9 cellular contexts compared by ENCODE assay signal in genomic region chr19:1272423-1273262, GRCh38. TPM values are rescaled to one million over a fixed set of nuclear protein-coding genes. Genes with fewer than 3 reads are reported as not detected.
A peak's percentile ranks its signal among the peaks of the same experiment; 100 is the strongest.
DNase-seq lines count a peak whose midpoint lies in the region; ATAC-seq, FAIRE-seq and TF ChIP-seq lines count a peak whose summit lies in the region.
"Had no signal": no experiment of that assay in that cellular context is flagged by ENCODE, and none has a peak within 500 bp of the region (broad histone marks: within the 10 kb centered on the region; RNA-seq: fewer than 3 reads in every experiment).

No MANE protein-coding gene starts in this region.

- peaks cover 80% of the 10 kb centered on the region for H3K4me1 ChIP-seq in CD8-positive, alpha-beta memory T cell (ENCODE audit: insufficient read depth, low read length)
- peaks cover 32% of the 10 kb centered on the region for H3K4me1 ChIP-seq in PC-9 (replicated peaks; ENCODE audit: insufficient read depth)
- peaks cover 4 to 38% (median 31%) of the 10 kb centered on the region in 4 experiments for H3K4me1 ChIP-seq in H1 (replicated peaks in 1 of 4; ENCODE audit: control insufficient read depth in 3 of 4, insufficient read depth in 4 of 4, low read length in 3 of 4)
- H3K4me1 ChIP-seq in osteoblast (ENCODE audit: insufficient read depth, low read length) = peaks cover 55% of the 10 kb centered on the region

- POLR2A ChIA-PET in CD8-positive, alpha-beta memory T cell (lab: Charles Lee) = interaction anchor here (0.9 to 3.5 kb wide), 3 partner anchors 9 to 28 kb away, joined by 4 to 17 read pairs (median 5); no protein-coding TSS in a partner anchor
- POLR2A ChIA-PET in PC-9 (lab: Charles Lee; ENCODE audit: unreplicated experiment) (no interaction called here), H1 (lab: Charles Lee; ENCODE audit: partially characterized antibody) (interaction anchor here (0.6 to 11.4 kb wide), 26 partner anchors 11 to 423 kb away, joined by 3 to 331 read pairs (median 4); partner anchors contain the start of genes ATP5F1D, CBARP, CIRBP and GPX4)

- H2BK5ac ChIP-seq in H1 (ENCODE audit: low read depth, low read length) = no peak overlapping the region

- H3K4me1 Mint-ChIP-seq in CD8-positive, alpha-beta memory T cell = peaks cover 53 to 71% (median 56%) of the 10 kb centered on the region in 3 donors

- H3K9ac ChIP-seq in H1 (replicated peaks in 1 of 4; ENCODE audit: extremely low read depth in 1 of 4, low read depth in 3 of 4, low read length in 3 of 4) = no peak overlapping the region

- no peak overlapping the region for H3K18ac ChIP-seq in H1 (ENCODE audit: extremely low read depth, low read length)

- no peak overlapping the region for H4K91ac ChIP-seq in H1 (replicated peaks; ENCODE audit: insufficient read length, low read length)

- H3K27ac ChIP-seq in CD8-positive, alpha-beta memory T cell (ENCODE audit: low read depth, low read length) = peak overlapping the region; percentile 4
- H3K27ac ChIP-seq in PC-9 = no peak overlapping the region
- H3K27ac ChIP-seq in H1 (ENCODE audit: low read depth, low read length) = no peak overlapping the region
- H3K27ac ChIP-seq in osteoblast (ENCODE audit: low read depth, low read length) = peak overlapping the region; percentile 94

- H2BK20ac ChIP-seq in H1 (ENCODE audit: low read length) = no peak overlapping the region

- H3K27ac Mint-ChIP-seq in CD8-positive, alpha-beta memory T cell = peak overlapping the region in 7 of 8 donors; percentile 17 to 98 (median 72)

- intact Hi-C loops in PC-9 (cut with micrococcal nuclease; ENCODE audit: unreplicated experiment) = no loop called here

- no peak for DNase-seq in CD8-positive, alpha-beta memory T cell
- DNase-seq in PC-9 (no peak), H1 (ENCODE audit: low read depth in 1 of 2, low spot score in 2 of 2) (no peak), osteoblast (ENCODE audit: insufficient read length, low spot score, missing footprints) (no peak), AG20443 (ENCODE audit: low spot score) (no peak), HK-2 (ENCODE audit: unreplicated experiment) (no peak)

- H3K56ac ChIP-seq in H1 (replicated peaks; ENCODE audit: insufficient read length, low read depth, low read length) = no peak overlapping the region

- peaks cover 42% of the 10 kb centered on the region for H3K36me3 ChIP-seq in CD8-positive, alpha-beta memory T cell (ENCODE audit: insufficient read depth, low read length)
- H3K36me3 ChIP-seq in PC-9 (ENCODE audit: low read depth) (peaks cover 11% of the 10 kb centered on the region; the same call in 1 of the 2 replicates), H1 (ENCODE audit: control insufficient read depth in 2 of 4, insufficient read depth in 4 of 4, low read length in 3 of 4) (peaks cover 33 to 46% (median 41%) of the 10 kb centered on the region in 4 experiments), osteoblast (ENCODE audit: insufficient read depth, low read length) (peaks cover 55% of the 10 kb centered on the region)

- no peak overlapping the region for H2BK120ac ChIP-seq in H1 (replicated peaks; ENCODE audit: low read depth, low read length)

- peak overlapping the region; percentile 36; the same call in 1 of the 2 replicates for H4K8ac ChIP-seq in H1 (ENCODE audit: extremely low read depth, insufficient read depth, low read length)

- H3K4me3 Mint-ChIP-seq in CD8-positive, alpha-beta memory T cell = peak overlapping the region; percentile 26 to 87 (median 56)

- no peak for FAIRE-seq in H1 (lab: Jason Lieb, UNC)

- no peak for TF ChIP-seq RAD21 in H1 (IDR thresholded peaks at IDR 0.05 in 1 of 2, conservative IDR thresholded peaks at IDR 0.05 in 1 of 2; ENCODE audit: low read depth in 2 of 2, low read length in 2 of 2)

- H3K4me2 ChIP-seq in PC-9 = peak overlapping the region; percentile 89
- H3K4me2 ChIP-seq in H1 (ENCODE audit: insufficient read depth in 1 of 2, low read depth in 2 of 2, low read length in 2 of 2) = peak overlapping the region in 1 of 2 experiments; percentile 80; a peak in 1 of 4 replicates
- peak overlapping the region; percentile 76 for H3K4me2 ChIP-seq in osteoblast (ENCODE audit: insufficient read depth, low read length)

- peaks cover 18% of the 10 kb centered on the region; the same call in 1 of the 2 replicates for H3K23me2 ChIP-seq in H1 (ENCODE audit: low read depth, low read length)

- no peak overlapping the region for H3K23ac ChIP-seq in H1 (ENCODE audit: insufficient read length)

- H2BK12ac ChIP-seq in H1 (ENCODE audit: low read depth, low read length) = no peak overlapping the region

- 93% methylated on average over 33 of the region's 33 CpGs; no CpG with 5 or more reads in 1 of the 2 experiments for WGBS in H1 (ENCODE audit: extremely low coverage in 1 of 2, insufficient coverage in 1 of 2, insufficient read length in 1 of 2, insufficient replicate concordance in 2 of 2, low coverage in 1 of 2, low lambda C conversion rate in 2 of 2, missing lambda C conversion rate in 1 of 2), 2 experiments

- peaks cover 22% of the 10 kb centered on the region for H3K79me1 ChIP-seq in H1 (ENCODE audit: low read depth, low read length)

- CTCF ChIA-PET in CD8-positive, alpha-beta memory T cell (lab: Charles Lee) = interaction anchor here (1.0 to 1.9 kb wide), 5 partner anchors 11 to 29 kb away, joined by 3 to 15 read pairs (median 4); no protein-coding TSS in a partner anchor
- CTCF ChIA-PET in PC-9 (lab: Charles Lee) = interaction anchor here (0.6 kb wide), 1 partner anchor 88 kb away, joined by 3 read pairs; no protein-coding TSS in a partner anchor
- CTCF ChIA-PET in H1 (lab: Charles Lee; ENCODE audit: partially characterized antibody) = interaction anchor here (0.6 to 3.1 kb wide), 3 partner anchors 11 to 147 kb away, joined by 3 to 29 read pairs (median 9); no protein-coding TSS in a partner anchor

- no peak for TF ChIP-seq EP300 in H1 (IDR thresholded peaks at IDR 0.05; ENCODE audit: borderline replicate concordance in 1 of 2, low read depth in 2 of 2, low read length in 2 of 2)

- no peaks in the 10 kb centered on the region for H3K9me2 ChIP-seq in PC-9 (ENCODE audit: insufficient read depth)

- H2AK5ac ChIP-seq in H1 (ENCODE audit: low read depth, low read length) = no peak overlapping the region

- H3K36me3 Mint-ChIP-seq in CD8-positive, alpha-beta memory T cell = peaks cover 14 to 55% (median 19%) of the 10 kb centered on the region in 3 donors

- no peaks in the 10 kb centered on the region for H3K9me3 ChIP-seq in CD8-positive, alpha-beta memory T cell (ENCODE audit: low read length)
- H3K9me3 ChIP-seq in PC-9 (ENCODE audit: insufficient read depth, low read depth) = no peaks in the 10 kb centered on the region
- H3K9me3 ChIP-seq in H1 (ENCODE audit: insufficient read depth in 2 of 2, low read depth in 1 of 2, low read length in 1 of 2) = no peaks in the 10 kb centered on the region
- H3K9me3 ChIP-seq in osteoblast (ENCODE audit: low read depth, low read length) = no peaks in the 10 kb centered on the region

- no peak overlapping the region for H4K5ac ChIP-seq in H1 (ENCODE audit: insufficient read length, low read depth, low read length)

- no peaks in the 10 kb centered on the region for H3K27me3 ChIP-seq in CD8-positive, alpha-beta memory T cell (ENCODE audit: insufficient read depth, low read length, poor library complexity, severe bottlenecking)
- H3K27me3 ChIP-seq in PC-9 (ENCODE audit: insufficient read depth, low read depth) (no peaks in the 10 kb centered on the region), H1 (replicated peaks in 1 of 4; ENCODE audit: control insufficient read depth in 3 of 4, extremely low read depth in 1 of 4, insufficient read depth in 3 of 4, low read length in 3 of 4) (peaks cover 0 to 3% (median 2%) of the 10 kb centered on the region in 4 experiments; a peak in 3 of 7 replicates), osteoblast (ENCODE audit: insufficient read depth, low read length) (no peaks in the 10 kb centered on the region)

- no peak overlapping the region for H3K4ac ChIP-seq in H1 (replicated peaks; ENCODE audit: insufficient read length, low read depth, low read length)

- ATAC-seq in GM19397 (IDR thresholded peaks at IDR 0.05; ENCODE audit: unreplicated experiment) = no peak
- no peak for ATAC-seq in GM21360 (IDR thresholded peaks at IDR 0.05; ENCODE audit: unreplicated experiment)

- H2BK15ac ChIP-seq in H1 (ENCODE audit: low read length) = no peak overlapping the region

- H3K27me3 Mint-ChIP-seq in CD8-positive, alpha-beta memory T cell = peaks cover 0 to 10% of the 10 kb centered on the region in 2 donors

- no peak overlapping the region for H3K14ac ChIP-seq in H1 (ENCODE audit: insufficient read length)

- no TSS peak for BruUV-seq in PC-9 (replicated peaks; lab: Mats Ljungman, UMichigan)

- H4K20me1 ChIP-seq in PC-9 (ENCODE audit: insufficient read depth) = peaks cover 12% of the 10 kb centered on the region
- H4K20me1 ChIP-seq in H1 (replicated peaks in 1 of 2; ENCODE audit: control insufficient read depth in 1 of 2, insufficient read depth in 2 of 2, low read length in 2 of 2) = peaks cover 7 to 23% of the 10 kb centered on the region in 2 experiments
- H4K20me1 ChIP-seq in osteoblast (ENCODE audit: insufficient read depth, low read length) = peaks cover 44% of the 10 kb centered on the region

- peaks cover 44% of the 10 kb centered on the region for H3F3A ChIP-seq in PC-9 (ENCODE audit: insufficient read depth, low read depth)

- no peak overlapping the region for H3K4me3 ChIP-seq in CD8-positive, alpha-beta memory T cell (ENCODE audit: low read length)
- no peak overlapping the region for H3K4me3 ChIP-seq in PC-9
- H3K4me3 ChIP-seq in H1 (ENCODE audit: extremely low read depth in 1 of 4, insufficient read depth in 2 of 4, low read depth in 3 of 4, low read length in 4 of 4) = no peak overlapping the region
- peak overlapping the region; percentile 75 for H3K4me3 ChIP-seq in osteoblast (ENCODE audit: insufficient read depth, low read length)
- H3K4me3 ChIP-seq: lung had no signal

- H3K79me2 ChIP-seq in PC-9 (ENCODE audit: low read depth) (peaks cover 64% of the 10 kb centered on the region), H1 (ENCODE audit: control insufficient read depth in 1 of 2, insufficient read depth in 2 of 2, low read length in 2 of 2) (peaks cover 5 to 38% of the 10 kb centered on the region in 2 experiments), osteoblast (ENCODE audit: insufficient read depth, low read length) (peaks cover 63% of the 10 kb centered on the region)

- H2AFZ ChIP-seq in PC-9 (no peak overlapping the region), H1 (ENCODE audit: low read length) (no peak overlapping the region), osteoblast (ENCODE audit: low read length) (no peak overlapping the region)

- no peak for TF ChIP-seq POLR2A in H1 (IDR thresholded peaks at IDR 0.05; ENCODE audit: control extremely low read depth in 1 of 2, low read depth in 2 of 2, low read length in 2 of 2)

- TF ChIP-seq CTCF in PC-9 (conservative IDR thresholded peaks at IDR 0.05) = no peak
- TF ChIP-seq CTCF in H1 (IDR thresholded peaks at IDR 0.05; ENCODE audit: control extremely low read depth in 1 of 3, insufficient read depth in 1 of 3, low read depth in 1 of 3, low read length in 3 of 3) = no peak
- TF ChIP-seq CTCF in osteoblast (IDR thresholded peaks at IDR 0.05; ENCODE audit: extremely low read depth, low read depth, low read length) = no peak

- no peaks in the 10 kb centered on the region for H3K9me3 Mint-ChIP-seq in CD8-positive, alpha-beta memory T cell

RNA-seq across cellular contexts. Expression of gene FAM174C, which starts 2.7 kb away (rescaled TPM):
- total RNA-seq in CD8-positive, alpha-beta memory T cell = 100 to 1,000 TPM; 113 TPM
- 100 TPM for polyA plus RNA-seq in CD8-positive, alpha-beta memory T cell
- 51.8 and 64.2 TPM in 2 replicates for total RNA-seq in PC-9 (2021)
- total RNA-seq in H1 (2021; fragmentation: NEBNext Ultra II Directional; extraction: Animal tissue kit (Norgen Biotek cat#: 25700)) = 44.5 and 54.6 TPM in 2 replicates
- 125 and 159 TPM in 2 replicates for polyA plus RNA-seq in H1 (2011; rRNA removed)
- polyA plus RNA-seq in H1 (2011; cell fraction: cytosol; rRNA removed) = 76.1 TPM
- polyA plus RNA-seq in H1 (2011; cell fraction: nucleus; rRNA removed) = 72.4 TPM
- 39.9 to 68.4 TPM (median 61.5 TPM) in 4 replicates for polyA plus RNA-seq in H1 (2012, experiment 1 of 2)
- polyA plus RNA-seq in H1 (2012, experiment 2 of 2) = 79.3 TPM
- polyA plus RNA-seq in H1 (2013, experiment 1 of 2) = 50.0 TPM
- polyA plus RNA-seq in H1 (2013, experiment 2 of 2) = 59.2 TPM
- 6.8 and 9.7 TPM in 2 replicates for polyA minus RNA-seq in H1 (2011; rRNA and poly(A)+ RNA removed)
- polyA minus RNA-seq in H1 (2011; cell fraction: cytosol; rRNA and poly(A)+ RNA removed) = 22.8 TPM
- polyA minus RNA-seq in H1 (2011; cell fraction: nucleus; rRNA and poly(A)+ RNA removed) = 20.8 TPM
- total RNA-seq in osteoblast = 21.8 and 25.0 TPM in 2 replicates

RNA-seq across cellular contexts. Expression of gene CIRBP, which starts 3.5 kb away (rescaled TPM):
- 100 to 1,000 TPM; 253 to 258 TPM for total RNA-seq in CD8-positive, alpha-beta memory T cell
- 238 TPM for polyA plus RNA-seq in CD8-positive, alpha-beta memory T cell
- 86.9 and 143 TPM in 2 replicates for total RNA-seq in PC-9 (2021)
- 175 TPM in 2 replicates for total RNA-seq in H1 (2021; fragmentation: NEBNext Ultra II Directional; extraction: Animal tissue kit (Norgen Biotek cat#: 25700))
- 199 and 331 TPM in 2 replicates for polyA plus RNA-seq in H1 (2011; rRNA removed)
- polyA plus RNA-seq in H1 (2011; cell fraction: cytosol; rRNA removed) = 472 TPM
- polyA plus RNA-seq in H1 (2011; cell fraction: nucleus; rRNA removed) = 581 TPM
- 213 to 357 TPM (median 316 TPM) in 4 replicates for polyA plus RNA-seq in H1 (2012, experiment 1 of 2)
- polyA plus RNA-seq in H1 (2012, experiment 2 of 2) = 95.1 TPM
- 151 TPM for polyA plus RNA-seq in H1 (2013, experiment 1 of 2)
- 135 TPM for polyA plus RNA-seq in H1 (2013, experiment 2 of 2)
- polyA minus RNA-seq in H1 (2011; rRNA and poly(A)+ RNA removed) = 44.5 and 56.0 TPM in 2 replicates
- 77.4 TPM for polyA minus RNA-seq in H1 (2011; cell fraction: cytosol; rRNA and poly(A)+ RNA removed)
- polyA minus RNA-seq in H1 (2011; cell fraction: nucleus; rRNA and poly(A)+ RNA removed) = 99.9 TPM
- 300 and 380 TPM in 2 replicates for total RNA-seq in osteoblast

RNA-seq across cellular contexts. Expression of gene EFNA2, which starts 13.0 kb away (rescaled TPM):
- not detected for total RNA-seq in CD8-positive, alpha-beta memory T cell
- polyA plus RNA-seq in CD8-positive, alpha-beta memory T cell = not detected
- 1.6 TPM in 1 of 2 replicates, not detected in the other for total RNA-seq in PC-9 (2021)
- 7.0 and 10.3 TPM in 2 replicates for total RNA-seq in H1 (2021; fragmentation: NEBNext Ultra II Directional; extraction: Animal tissue kit (Norgen Biotek cat#: 25700))
- 4.0 and 10.1 TPM in 2 replicates for polyA plus RNA-seq in H1 (2011; rRNA removed)
- 4.0 TPM for polyA plus RNA-seq in H1 (2011; cell fraction: cytosol; rRNA removed)
- 7.2 TPM for polyA plus RNA-seq in H1 (2011; cell fraction: nucleus; rRNA removed)
- 2.0 to 9.1 TPM (median 7.0 TPM) in 4 replicates for polyA plus RNA-seq in H1 (2012, experiment 1 of 2)
- 7.5 TPM for polyA plus RNA-seq in H1 (2012, experiment 2 of 2)
- polyA plus RNA-seq in H1 (2013, experiment 1 of 2) = 10.3 TPM
- 10.9 TPM for polyA plus RNA-seq in H1 (2013, experiment 2 of 2)
- 0.63 and 1.6 TPM in 2 replicates for polyA minus RNA-seq in H1 (2011; rRNA and poly(A)+ RNA removed)
- polyA minus RNA-seq in H1 (2011; cell fraction: cytosol; rRNA and poly(A)+ RNA removed) = 9.2 TPM
- 6.9 TPM for polyA minus RNA-seq in H1 (2011; cell fraction: nucleus; rRNA and poly(A)+ RNA removed)
- total RNA-seq in osteoblast = not detected in 2 replicates
- polyA plus RNA-seq: lung had no signal

RNA-seq across cellular contexts. Expression of gene MIDN, which starts 24.3 kb away (rescaled TPM):
- 10 to 100 TPM; 39.8 to 45.3 TPM for total RNA-seq in CD8-positive, alpha-beta memory T cell
- polyA plus RNA-seq in CD8-positive, alpha-beta memory T cell = 14.6 TPM
- total RNA-seq in PC-9 (2021) (61.4 and 92.0 TPM in 2 replicates), osteoblast (14.4 and 19.9 TPM in 2 replicates)
- 159 and 166 TPM in 2 replicates for total RNA-seq in H1 (2021; fragmentation: NEBNext Ultra II Directional; extraction: Animal tissue kit (Norgen Biotek cat#: 25700))
- polyA plus RNA-seq in H1 (2011; rRNA removed) = 39.8 and 86.0 TPM in 2 replicates
- 38.5 TPM for polyA plus RNA-seq in H1 (2011; cell fraction: cytosol; rRNA removed)
- polyA plus RNA-seq in H1 (2011; cell fraction: nucleus; rRNA removed) = 85.2 TPM
- 58.2 to 110 TPM (median 92.2 TPM) in 4 replicates for polyA plus RNA-seq in H1 (2012, experiment 1 of 2)
- polyA plus RNA-seq in H1 (2012, experiment 2 of 2) = 90.5 TPM
- polyA plus RNA-seq in H1 (2013, experiment 1 of 2) = 95.6 TPM
- polyA plus RNA-seq in H1 (2013, experiment 2 of 2) = 90.3 TPM
- polyA minus RNA-seq in H1 (2011; rRNA and poly(A)+ RNA removed) = 10.3 and 14.3 TPM in 2 replicates
- 86.0 TPM for polyA minus RNA-seq in H1 (2011; cell fraction: cytosol; rRNA and poly(A)+ RNA removed)
- 55.2 TPM for polyA minus RNA-seq in H1 (2011; cell fraction: nucleus; rRNA and poly(A)+ RNA removed)

RNA-seq across cellular contexts. Expression of gene ATP5F1D, which starts 31.1 kb away (rescaled TPM):
- total RNA-seq in CD8-positive, alpha-beta memory T cell = 100 to 1,000 TPM; 179 to 180 TPM
- 271 TPM for polyA plus RNA-seq in CD8-positive, alpha-beta memory T cell
- total RNA-seq in PC-9 (2021) (157 and 214 TPM in 2 replicates), osteoblast (12.4 and 13.8 TPM in 2 replicates)
- total RNA-seq in H1 (2021; fragmentation: NEBNext Ultra II Directional; extraction: Animal tissue kit (Norgen Biotek cat#: 25700)) = 174 and 182 TPM in 2 replicates
- polyA plus RNA-seq in H1 (2011; rRNA removed) = 249 and 338 TPM in 2 replicates
- 142 TPM for polyA plus RNA-seq in H1 (2011; cell fraction: cytosol; rRNA removed)
- polyA plus RNA-seq in H1 (2011; cell fraction: nucleus; rRNA removed) = 120 TPM
- polyA plus RNA-seq in H1 (2012, experiment 1 of 2) = 87.3 to 189 TPM (median 180 TPM) in 4 replicates
- polyA plus RNA-seq in H1 (2012, experiment 2 of 2) = 328 TPM
- polyA plus RNA-seq in H1 (2013, experiment 1 of 2) = 148 TPM
- polyA plus RNA-seq in H1 (2013, experiment 2 of 2) = 145 TPM
- 13.4 and 18.6 TPM in 2 replicates for polyA minus RNA-seq in H1 (2011; rRNA and poly(A)+ RNA removed)
- polyA minus RNA-seq in H1 (2011; cell fraction: cytosol; rRNA and poly(A)+ RNA removed) = 118 TPM
- 40.2 TPM for polyA minus RNA-seq in H1 (2011; cell fraction: nucleus; rRNA and poly(A)+ RNA removed)

Comparison
In these comparisons a context has a peak if more than half of its experiments do, and no peak if none do; other contexts are left out.
1. H3K27ac ChIP-seq: peak in CD8-positive, alpha-beta memory T cell (single experiment) and osteoblast (single experiment); none in PC-9 (single experiment) and H1 (single experiment).